14 cellular contexts compared by ENCODE assay signal in genomic region chr9:74940600-74940999, GRCh38.
DNase-seq lines count a peak whose midpoint lies in the region; ATAC-seq lines count a peak whose summit lies in the region.
"Had no signal": no experiment of that assay in that cellular context is flagged by ENCODE, and none has a peak within 500 bp of the region (broad histone marks: within the 10 kb centered on the region; RNA-seq: fewer than 3 reads in every experiment).

No MANE protein-coding gene starts in this region.

- ATAC-seq in HG03432 (IDR thresholded peaks at IDR 0.05; ENCODE audit: unreplicated experiment): peak; percentile 56
- no peak for ATAC-seq in HG03520 (IDR thresholded peaks at IDR 0.05; ENCODE audit: unreplicated experiment)
- ATAC-seq: T-cell had no signal

- DNase-seq in AG08396 (ENCODE audit: low spot score) (peak; percentile 9), SW480 (ENCODE audit: low spot score) (peak; percentile 59), iris pigment epithelial cell (ENCODE audit: low read depth) (peak; percentile 9), globus pallidus (ENCODE audit: low spot score) (no peak), GM19238 (ENCODE audit: insufficient read length, low spot score) (no peak), GOT3 (lab: John Stamatoyannopoulos, UW) (no peak)
- DNase-seq: activated CD4-positive, alpha-beta T cell treated with anti-CD3 and anti-CD28 coated beads, Interleukin-2, amount 50 U/mL, for 4 hours; NCI-H1105; occipital lobe; stimulated activated CD4-positive, alpha-beta T cell treated with anti-CD3 and anti-CD28 coated beads, Interleukin-15, amount 100 ng/mL, for 24 hours; stimulated activated CD8-positive, alpha-beta memory T cell treated with anti-CD3 and anti-CD28 coated beads, Interleukin-4, amount 100 ng/mL, for 48 hours; T-cell had no signal

Comparison
In these comparisons a context has a peak if more than half of its experiments do, and no peak if none do; other contexts are left out.
1. DNase-seq: peak in AG08396 (single experiment), SW480 (single experiment) and iris pigment epithelial cell (single experiment); none in globus pallidus (single experiment), GM19238 (single experiment) and GOT3 (single experiment).